ENCODE assay signal across 18 cellular contexts in the genomic region with DNA sequence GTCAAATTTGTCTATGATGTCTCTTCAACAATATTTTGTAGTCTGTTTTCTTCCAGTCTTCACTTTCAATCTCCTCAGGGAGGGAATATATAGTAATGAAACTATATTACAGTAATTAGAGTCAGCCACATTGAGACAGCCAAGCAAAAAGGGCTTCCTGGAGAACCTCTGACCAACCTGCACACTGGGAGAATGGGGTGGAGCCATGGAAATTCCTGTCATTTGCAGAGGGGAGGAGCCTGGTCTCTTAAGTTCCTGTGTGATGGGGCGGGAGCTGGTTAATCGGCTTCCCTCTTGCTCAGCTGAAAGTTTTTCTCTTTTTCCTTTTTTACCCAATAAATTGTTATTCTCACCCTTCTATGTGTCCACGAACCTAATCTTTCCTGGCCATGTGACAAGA.
"Had no signal": no experiment of that assay in that cellular context is flagged by ENCODE, and none has a peak within 500 bp of the region (broad histone marks: within the 10 kb centered on the region; RNA-seq: fewer than 3 reads in every experiment).

No MANE protein-coding gene starts in this region.

- DNase-seq: hippocampal formation; immature natural killer cell; kidney; left ventricle myocardium inferior; mesendoderm; naive thymus-derived CD4-positive, alpha-beta T cell; ovary; right lobe of liver; stimulated activated CD4-positive, alpha-beta T cell treated with anti-CD3 and anti-CD28 coated beads, Interleukin-4, amount 100 ng/mL, for 24 hours; stimulated activated naive CD4-positive, alpha-beta T cell; tibial artery; uterus had no signal

- H3K9me3 ChIP-seq: ovary, right atrium auricular region, right lobe of liver, thoracic aorta, tibial artery, uterus had no signal

- H3K27me3 ChIP-seq: ovary, right atrium auricular region, right lobe of liver, suprapubic skin, tibial artery, uterus had no signal

- H3K27ac ChIP-seq: left ventricle myocardium inferior, ovary, right atrium auricular region, right lobe of liver, suprapubic skin, thoracic aorta, tibial artery, uterus had no signal

- H3K4me3 ChIP-seq: left ventricle myocardium inferior, lung, ovary, right atrium auricular region, right lobe of liver, suprapubic skin, thoracic aorta, tibial artery, uterus had no signal

- H3K36me3 ChIP-seq: left ventricle myocardium inferior, ovary, right atrium auricular region, right lobe of liver, suprapubic skin, thoracic aorta, tibial artery, uterus had no signal

- H3K4me1 ChIP-seq: left ventricle myocardium inferior, right atrium auricular region, right lobe of liver, suprapubic skin, tibial artery, uterus had no signal

- ATAC-seq: naive thymus-derived CD4-positive, alpha-beta T cell; natural killer cell treated with Interleukin-12 subunit alpha and Interleukin-12 subunit beta and Interleukin-15 and Interleukin-18, amount 100 ng/mL, for 72 hours; right lobe of liver; stimulated activated effector memory CD8-positive, alpha-beta T cell treated with anti-CD3 and anti-CD28 coated beads, Interleukin-12 subunit alpha, Interleukin-12 subunit beta, amount 100 ng/mL, for 72 hours had no signal
